Comparison of ENCODE assay signal across 33 cellular contexts in the genomic region with DNA sequence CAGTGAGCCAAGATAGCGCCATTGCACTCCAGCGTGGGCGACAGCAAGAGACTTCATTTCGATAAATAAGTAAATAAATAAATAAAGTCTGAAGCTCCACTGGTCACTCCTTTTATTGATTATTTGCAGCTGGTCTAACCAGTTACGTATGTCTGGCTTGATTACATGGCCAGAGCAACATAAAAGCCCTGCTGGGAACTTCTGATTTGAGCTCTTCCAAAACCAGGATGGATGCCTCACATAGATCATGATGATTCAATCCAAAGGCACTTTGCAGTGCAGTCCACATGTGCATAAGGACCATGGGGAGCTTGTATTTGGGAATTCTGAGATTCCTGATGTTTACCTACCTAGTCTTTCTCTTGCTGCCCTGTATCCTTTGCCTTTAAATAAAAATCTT. TPM values are rescaled to one million over a fixed set of nuclear protein-coding genes. Genes with fewer than 3 reads are reported as not detected.
DNase-seq lines count a peak whose midpoint lies in the region; ATAC-seq, FAIRE-seq and TF ChIP-seq lines count a peak whose summit lies in the region.
"Had no signal": no experiment of that assay in that cellular context is flagged by ENCODE, and none has a peak within 500 bp of the region (broad histone marks: within the 10 kb centered on the region; RNA-seq: fewer than 3 reads in every experiment).

No MANE protein-coding gene starts in this region.

- no peaks in the 10 kb centered on the region for H3K79me2 ChIP-seq in GM23248 (ENCODE audit: insufficient read depth)
- H3K79me2 ChIP-seq in astrocyte (ENCODE audit: insufficient read depth, low read length): no peaks in the 10 kb centered on the region
- H3K79me2 ChIP-seq in GM23338 (replicated peaks; ENCODE audit: insufficient read depth): no peaks in the 10 kb centered on the region

- no peak overlapping the region for H3K4me2 ChIP-seq in GM23248 (ENCODE audit: unreplicated experiment)
- no peak overlapping the region for H3K4me2 ChIP-seq in astrocyte (ENCODE audit: low read length)
- no peak overlapping the region for H3K4me2 ChIP-seq in GM23338

- H3K27me3 Mint-ChIP-seq in astrocyte (ENCODE audit: low read depth, unreplicated experiment) (no peaks in the 10 kb centered on the region), GM23338 (ENCODE audit: insufficient read depth, low read depth, poor library complexity) (no peaks in the 10 kb centered on the region)
- H3K27me3 Mint-ChIP-seq: CD4-positive, CD25-positive, alpha-beta regulatory T cell; IgD-negative memory B cell had no signal

- H3K4me1 Mint-ChIP-seq in astrocyte (ENCODE audit: low read depth, unreplicated experiment) (no peaks in the 10 kb centered on the region), GM23338 (peaks cover 2% of the 10 kb centered on the region; the same call in 1 of the 3 replicates)
- H3K4me1 Mint-ChIP-seq: nephron had no signal

- in situ Hi-C loops in GM23248 (cut with MboI): no loop called here
- in situ Hi-C loops in G401 (cut with HindIII; ENCODE audit: low sequenced_read_pairs): no loop called here

- H4K20me1 ChIP-seq in GM23248 (ENCODE audit: insufficient read depth): no peaks in the 10 kb centered on the region
- H4K20me1 ChIP-seq in astrocyte (ENCODE audit: insufficient read depth, low read length): no peaks in the 10 kb centered on the region
- no peaks in the 10 kb centered on the region; the same call in 1 of the 2 replicates for H4K20me1 ChIP-seq in GM23338 (replicated peaks; ENCODE audit: insufficient read depth)

- ATAC-seq in GM23338: no peak
- no peak for ATAC-seq in HG03571 (IDR thresholded peaks at IDR 0.05; ENCODE audit: unreplicated experiment)
- ATAC-seq: left lung had no signal

- H3K9me3 ChIP-seq in GM23248 (ENCODE audit: low read depth) (no peaks in the 10 kb centered on the region), astrocyte (ENCODE audit: insufficient read depth, low read depth, low read length) (no peaks in the 10 kb centered on the region), vagina (no peaks in the 10 kb centered on the region)
- H3K9me3 ChIP-seq: ascending aorta, esophagus muscularis mucosa, left lung, ovary, Peyer's patch, right lobe of liver, SJCRH30, upper lobe of left lung had no signal

- H3K9me2 ChIP-seq in GM23248 (ENCODE audit: insufficient read depth) (no peaks in the 10 kb centered on the region), GM23338 (ENCODE audit: insufficient read depth) (no peaks in the 10 kb centered on the region)

- intact Hi-C loops in vagina (cut with DNase I): no loop called here

- H3K27ac ChIP-seq in GM23248 (no peak overlapping the region), astrocyte (ENCODE audit: low read depth, low read length) (no peak overlapping the region), vagina (no peak overlapping the region), GM23338 (ENCODE audit: low read depth) (no peak overlapping the region)
- H3K27ac ChIP-seq: ascending aorta, esophagus muscularis mucosa, HL-60, left lung, ovary, Peyer's patch, right lobe of liver, SJCRH30, upper lobe of left lung had no signal

- H3K4me3 Mint-ChIP-seq in astrocyte (ENCODE audit: unreplicated experiment): no peak overlapping the region
- no peak overlapping the region for H3K4me3 Mint-ChIP-seq in GM23338
- H3K4me3 Mint-ChIP-seq: activated T-helper 1 cell treated with anti-CD3 and anti-CD28 coated beads, Interleukin-12 subunit alpha, Interleukin-12 subunit beta, Interleukin-2, Interleukin-4 antibody, amounts not matched to agents 30 ng/mL and 10 ng/mL and 1 ng/mL, durations not matched to agents 14 hours and 24 hours and 36 hours; CD4-positive, CD25-positive, alpha-beta regulatory T cell; IgD-negative memory B cell; mesothelial cell of epicardium; nephron; T-helper 1 cell treated with Interleukin-12 subunit alpha and Interleukin-12 subunit beta and Interleukin-4 antibody, amounts not matched to agents 30 μg/mL and 1 μg/mL, for 36 hours had no signal

- H3K27me3 ChIP-seq in GM23248 (replicated peaks; ENCODE audit: insufficient read depth) (no peaks in the 10 kb centered on the region), astrocyte (ENCODE audit: insufficient read depth, low read length) (no peaks in the 10 kb centered on the region), vagina (no peaks in the 10 kb centered on the region), GM23338 (ENCODE audit: insufficient read depth) (no peaks in the 10 kb centered on the region)
- H3K27me3 ChIP-seq: ascending aorta, esophagus muscularis mucosa, left lung, ovary, Peyer's patch, right lobe of liver, SJCRH30, upper lobe of left lung had no signal

- H3K36me3 ChIP-seq in GM23248 (ENCODE audit: low read depth) (peaks cover 22% of the 10 kb centered on the region), astrocyte (ENCODE audit: insufficient read depth, low read length) (peaks cover 30% of the 10 kb centered on the region), vagina (peaks cover 3 to 67% of the 10 kb centered on the region in 2 donors), GM23338 (ENCODE audit: insufficient read depth) (peaks cover 14% of the 10 kb centered on the region)
- H3K36me3 ChIP-seq: ovary had no signal

- H3K4me1 ChIP-seq in GM23248 (ENCODE audit: insufficient read depth): 0 out of 2 replicates have a peak, but pooled peaks cover 8% of the 10 kb centered on the region
- H3K4me1 ChIP-seq in astrocyte (ENCODE audit: insufficient read depth, low read length): no peaks in the 10 kb centered on the region
- no peaks in the 10 kb centered on the region for H3K4me1 ChIP-seq in vagina
- no peaks in the 10 kb centered on the region for H3K4me1 ChIP-seq in GM23338 (ENCODE audit: insufficient read depth)
- H3K4me1 ChIP-seq: ascending aorta, esophagus muscularis mucosa, Peyer's patch, right lobe of liver, SJCRH30, upper lobe of left lung had no signal

- H2AFZ ChIP-seq in GM23248: no peak overlapping the region
- H2AFZ ChIP-seq in astrocyte (ENCODE audit: low read depth, low read length): no peak overlapping the region
- no peak overlapping the region for H2AFZ ChIP-seq in GM23338

- no peak overlapping the region for H3K9ac ChIP-seq in GM23248
- H3K9ac ChIP-seq in astrocyte (ENCODE audit: low read length): no peak overlapping the region

- no peak for FAIRE-seq in astrocyte (lab: Jason Lieb, UNC)
- FAIRE-seq: GM12891 had no signal

- DNase-seq in AG09309 (ENCODE audit: low read depth) (peak; percentile 52), GM23248 (peak; percentile 77), astrocyte (ENCODE audit: low read depth) (peak; percentile 12), foreskin fibroblast (peak; percentile 35 to 92), vagina (ENCODE audit: extremely low spot score in 2 of 2) (no peak), GM23338 (ENCODE audit: low spot score) (no peak), G401 (ENCODE audit: low spot score) (no peak)
- DNase-seq: activated CD4-positive, alpha-beta T cell treated with anti-CD3 and anti-CD28 coated beads for 48 hours; activated naive CD4-positive, alpha-beta T cell treated with anti-CD3 and anti-CD28 coated beads, Interleukin-2, amount 50 U/mL, for 16 hours; CD4-positive, CD25-positive, alpha-beta regulatory T cell; effector memory CD4-positive, alpha-beta T cell; GF-D8; left lung; NCI-H2107; NCI-H510A; NK-92 treated with Interleukin-12 subunit alpha and Interleukin-12 subunit beta, amount 100 ng/mL, for 24 hours; ovary; Peyer's patch; right lobe of liver; SJCRH30; stimulated activated CD4-positive, alpha-beta T cell treated with anti-CD3 and anti-CD28 coated beads, Interleukin-15, amount 100 ng/mL, for 24 hours; stimulated activated CD8-positive, alpha-beta memory T cell treated with anti-CD3 and anti-CD28 coated beads, Interleukin-4, amount 100 ng/mL, for 48 hours; upper lobe of left lung had no signal

- no peak for TF ChIP-seq CTCF in AG09309 (IDR thresholded peaks at IDR 0.05; ENCODE audit: control insufficient read depth, insufficient read depth, low read depth, low read length, missing control alignments)
- TF ChIP-seq CTCF in astrocyte (IDR thresholded peaks at IDR 0.05; ENCODE audit: insufficient read depth, low read depth, low read length): no peak
- TF ChIP-seq CTCF in foreskin fibroblast (IDR thresholded peaks at IDR 0.05; ENCODE audit: low read depth, low read length): no peak
- no peak for TF ChIP-seq CTCF in vagina (IDR thresholded peaks at IDR 0.05)
- no peak for TF ChIP-seq CTCF in GM23338 (conservative IDR thresholded peaks at IDR 0.05; ENCODE audit: low read depth in 2 of 2)

- H3K4me3 ChIP-seq in AG09309 (ENCODE audit: control insufficient read depth, low read depth, low read length) (no peak overlapping the region), GM23248 (no peak overlapping the region), astrocyte (ENCODE audit: insufficient read depth, low read depth, low read length) (no peak overlapping the region), foreskin fibroblast (ENCODE audit: low read depth in 1 of 2, low read length in 2 of 2) (no peak overlapping the region), vagina (no peak overlapping the region), GM23338 (no peak overlapping the region)
- H3K4me3 ChIP-seq: ascending aorta, esophagus muscularis mucosa, left lung, ovary, Peyer's patch, right lobe of liver, SJCRH30, upper lobe of left lung had no signal

- 47 to 60% methylated on average over 5 of the region's 5 CpGs for WGBS in GM23248 (ENCODE audit: low coverage in 1 of 2, low lambda C conversion rate in 2 of 2, missing lambda C conversion rate in 2 of 2), 2 experiments

- H3F3A ChIP-seq in GM23248 (ENCODE audit: insufficient read depth) (peaks cover 13% of the 10 kb centered on the region), GM23338 (replicated peaks; ENCODE audit: low read depth) (peaks cover 3% of the 10 kb centered on the region; the same call in 1 of the 2 replicates)

- TF ChIP-seq POLR2A in vagina (IDR thresholded peaks at IDR 0.05): no peak

- H3K9me3 Mint-ChIP-seq in astrocyte (ENCODE audit: unreplicated experiment): no peaks in the 10 kb centered on the region
- H3K9me3 Mint-ChIP-seq in GM23338: no peaks in the 10 kb centered on the region
- H3K9me3 Mint-ChIP-seq: activated T-helper 1 cell treated with anti-CD3 and anti-CD28 coated beads, Interleukin-12 subunit alpha, Interleukin-12 subunit beta, Interleukin-2, Interleukin-4 antibody, amounts not matched to agents 30 ng/mL and 10 ng/mL and 1 ng/mL, durations not matched to agents 14 hours and 24 hours and 36 hours; CD4-positive, CD25-positive, alpha-beta regulatory T cell; IgD-negative memory B cell; mesothelial cell of epicardium; nephron; T-helper 1 cell treated with Interleukin-12 subunit alpha and Interleukin-12 subunit beta and Interleukin-4 antibody, amounts not matched to agents 30 μg/mL and 1 μg/mL, for 36 hours had no signal

- H3K27ac Mint-ChIP-seq in astrocyte (ENCODE audit: unreplicated experiment) (no peak overlapping the region), GM23338 (no peak overlapping the region)
- H3K27ac Mint-ChIP-seq: activated T-helper 1 cell treated with anti-CD3 and anti-CD28 coated beads, Interleukin-12 subunit alpha, Interleukin-12 subunit beta, Interleukin-2, Interleukin-4 antibody, amounts not matched to agents 30 ng/mL and 10 ng/mL and 1 ng/mL, durations not matched to agents 14 hours and 24 hours and 36 hours; mesothelial cell of epicardium; nephron; T-helper 1 cell treated with Interleukin-12 subunit alpha and Interleukin-12 subunit beta and Interleukin-4 antibody, amounts not matched to agents 30 μg/mL and 1 μg/mL, for 36 hours had no signal

- H3K36me3 Mint-ChIP-seq in astrocyte (ENCODE audit: low read depth, unreplicated experiment) (peaks cover 16% of the 10 kb centered on the region), GM23338 (ENCODE audit: low read depth) (peaks cover 44% of the 10 kb centered on the region)

RNA-seq across cellular contexts. Expression of gene NSUN4, which starts 24.0 kb away (rescaled TPM):
- total RNA-seq in GM23248 (2014; rRNA removed; shearing (Covaris generic)): 11.7 and 12.5 TPM in 2 replicates
- polyA plus RNA-seq in GM23248 (2016; fragmentation: Nextera tagmentation; extraction: Ambion mirVana) (11.4 and 14.9 TPM in 2 replicates), GM23338 (2016; fragmentation: Nextera tagmentation; extraction: Ambion mirVana) (7.4 and 8.9 TPM in 2 replicates)
- total RNA-seq in astrocyte (15.5 and 16.9 TPM in 2 replicates), vagina (21.4 TPM)
- total RNA-seq in GM23338 (2014; rRNA removed; shearing (Covaris generic)): 11.6 and 18.6 TPM in 2 replicates
- 14.6 and 20.9 TPM in 2 replicates for total RNA-seq in G401 (2014; rRNA removed; shearing (Covaris generic))

RNA-seq across cellular contexts. Expression of gene FAAH, which starts 29.5 kb away (rescaled TPM):
- 0.38 and 0.97 TPM in 2 replicates for total RNA-seq in GM23248 (2014; rRNA removed; shearing (Covaris generic))
- polyA plus RNA-seq in GM23248 (2016; fragmentation: Nextera tagmentation; extraction: Ambion mirVana) (0.74 and 0.98 TPM in 2 replicates), GM23338 (2016; fragmentation: Nextera tagmentation; extraction: Ambion mirVana) (10.7 and 12.3 TPM in 2 replicates)
- total RNA-seq in astrocyte (1.2 and 1.9 TPM in 2 replicates), vagina (38.1 TPM)
- 17.9 and 24.0 TPM in 2 replicates for total RNA-seq in GM23338 (2014; rRNA removed; shearing (Covaris generic))
- 0.43 TPM in 1 of 2 replicates, not detected in the other for total RNA-seq in G401 (2014; rRNA removed; shearing (Covaris generic))

Comparison
In these comparisons a context has a peak if more than half of its experiments do, and no peak if none do; other contexts are left out.
1. DNase-seq: peak in AG09309 (single experiment), GM23248 (single experiment), astrocyte (single experiment) and foreskin fibroblast (2 of 2); none in vagina (0 of 2), GM23338 (single experiment) and G401 (single experiment).